Comparison of ENCODE assay signal across 8 cellular contexts in the genomic region with DNA sequence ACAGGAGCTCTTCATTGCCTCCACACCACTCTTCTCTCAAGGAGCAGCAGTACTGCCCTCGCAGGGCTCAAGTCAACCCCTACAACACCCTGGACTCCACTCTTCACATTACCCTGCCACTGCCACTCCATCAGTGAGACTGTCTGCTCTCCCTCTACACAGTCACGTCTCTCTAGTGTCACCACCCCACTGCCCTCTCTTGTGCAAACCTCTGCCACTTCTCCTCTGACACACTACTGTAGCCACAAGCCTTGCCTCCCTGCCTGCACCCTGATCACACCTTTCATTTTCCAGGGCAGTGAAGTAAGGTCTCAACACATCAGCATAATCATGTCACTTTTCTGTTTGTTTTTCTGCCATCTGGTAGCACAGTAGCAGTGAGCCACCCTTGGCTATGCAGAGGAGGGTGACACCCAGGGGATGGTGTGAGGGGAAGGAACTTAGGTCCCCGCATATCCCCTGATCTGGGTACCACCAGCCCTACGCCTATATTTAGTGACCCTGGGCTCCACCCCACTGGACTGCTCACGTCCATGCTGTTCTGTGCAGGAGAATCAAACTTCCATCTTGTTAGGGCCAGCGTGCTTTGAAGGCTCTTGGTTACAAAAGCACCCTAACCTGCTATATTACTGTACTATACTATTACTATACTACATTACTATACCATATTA. TPM values are rescaled to one million over a fixed set of nuclear protein-coding genes. Genes with fewer than 3 reads are reported as not detected.
A peak's percentile ranks its signal among the peaks of the same experiment; 100 is the strongest.
DNase-seq lines count a peak whose midpoint lies in the region; TF ChIP-seq lines count a peak whose summit lies in the region.

No MANE protein-coding gene starts in this region.

- peak overlapping the region; percentile 99 for H3K27ac Mint-ChIP-seq in stimulated activated naive CD8-positive, alpha-beta T cell treated with anti-CD3 and anti-CD28 coated beads, Interleukin-15, Interleukin-2, amounts not matched to agents 100 ng/mL and 50 ng/mL, for 24 hours

- in situ Hi-C loops in GM13976 (cut with MboI; ENCODE audit: low sequenced_read_pairs, unreplicated experiment): no loop called here

- no peaks in the 10 kb centered on the region for H3K9me3 Mint-ChIP-seq in stimulated activated naive CD8-positive, alpha-beta T cell treated with anti-CD3 and anti-CD28 coated beads, Interleukin-15, Interleukin-2, amounts not matched to agents 100 ng/mL and 50 ng/mL, for 24 hours

- H3K4me1 Mint-ChIP-seq in stimulated activated naive CD8-positive, alpha-beta T cell treated with anti-CD3 and anti-CD28 coated beads, Interleukin-15, Interleukin-2, amounts not matched to agents 100 ng/mL and 50 ng/mL, for 24 hours (ENCODE audit: low read depth): peaks cover 60% of the 10 kb centered on the region

- peak overlapping the region; percentile 99 for H3K4me3 Mint-ChIP-seq in stimulated activated naive CD8-positive, alpha-beta T cell treated with anti-CD3 and anti-CD28 coated beads, Interleukin-15, Interleukin-2, amounts not matched to agents 100 ng/mL and 50 ng/mL, for 24 hours

- H3K27ac ChIP-seq in VCaP: peak overlapping the region; percentile 75; the same call in 1 of the 2 replicates

- H3K36me3 Mint-ChIP-seq in stimulated activated naive CD8-positive, alpha-beta T cell treated with anti-CD3 and anti-CD28 coated beads, Interleukin-15, Interleukin-2, amounts not matched to agents 100 ng/mL and 50 ng/mL, for 24 hours (ENCODE audit: low read depth): peaks cover 19% of the 10 kb centered on the region

- no peaks in the 10 kb centered on the region for H3K27me3 Mint-ChIP-seq in stimulated activated naive CD8-positive, alpha-beta T cell treated with anti-CD3 and anti-CD28 coated beads, Interleukin-15, Interleukin-2, amounts not matched to agents 100 ng/mL and 50 ng/mL, for 24 hours

- peak overlapping the region; percentile 87 for H3K4me3 ChIP-seq in fibroblast of villous mesenchyme (ENCODE audit: low read depth, low read length)

- TF ChIP-seq CTCF in VCaP (conservative IDR thresholded peaks at IDR 0.05): no peak
- no peak for TF ChIP-seq CTCF in fibroblast of villous mesenchyme (IDR thresholded peaks at IDR 0.05; ENCODE audit: insufficient read depth, low read depth, low read length)
- TF ChIP-seq CTCF in GM13976 (IDR thresholded peaks at IDR 0.05; ENCODE audit: borderline replicate concordance, control extremely low read depth, extremely low read depth, insufficient read depth, missing control alignments): no peak

- DNase-seq in activated CD4-positive, alpha-beta T cell treated with anti-CD3 and anti-CD28 coated beads for 48 hours: peak; percentile 43
- DNase-seq in activated CD4-positive, alpha-beta T cell treated with anti-CD3 and anti-CD28 coated beads, Interleukin-2, amount 50 U/mL, for 4 hours: no peak
- DNase-seq in fibroblast of villous mesenchyme (ENCODE audit: low read depth): no peak
- no peak for DNase-seq in NK-92 treated with Interleukin-12 subunit alpha and Interleukin-12 subunit beta, amount 100 ng/mL, for 24 hours (lab: John Stamatoyannopoulos, UW)
- DNase-seq in inferior parietal cortex (ENCODE audit: extremely low spot score): no peak
- DNase-seq in GM13976 (ENCODE audit: low spot score): no peak

RNA-seq across cellular contexts. Expression of a gene that starts 1.6 kb away (rescaled TPM):
- total RNA-seq in fibroblast of villous mesenchyme: under 0.01 and 1.3 TPM in 2 replicates

RNA-seq across cellular contexts. Expression of a gene that starts 27.1 kb away (rescaled TPM):
- 67.6 and 75.6 TPM in 2 replicates for total RNA-seq in fibroblast of villous mesenchyme
